Comparison of ENCODE assay signal across 8 cellular contexts in genomic region chr5:179060116-179061008, GRCh38. TPM values are rescaled to one million over a fixed set of nuclear protein-coding genes. Genes with fewer than 3 reads are reported as not detected.
DNase-seq lines count a peak whose midpoint lies in the region; TF ChIP-seq lines count a peak whose summit lies in the region.

ZNF354C (plus strand) TSS chr5:179060373; CDS start chr5:179062069, 1,696 bp downstream.

- DNase-seq in NCI-H345 (lab: John Stamatoyannopoulos, UW) (peak; percentile 33), NCI-H345 treated with DMSO at 0.1 percent for 48 hours (lab: John Stamatoyannopoulos, UW; ENCODE audit: unreplicated experiment) (no peak), NCI-H2029 treated with DMSO at 0.1 percent for 48 hours (lab: John Stamatoyannopoulos, UW) (peak; percentile 45), lower leg skin (ENCODE audit: low spot score in 2 of 2) (peak; percentile 78 to 96), NCI-H1048 (lab: John Stamatoyannopoulos, UW) (no peak)
- peak; percentile 75 to 77 for DNase-seq in activated CD8-positive, alpha-beta memory T cell treated with anti-CD3 and anti-CD28 coated beads for 4 hours (ENCODE audit: low read depth in 2 of 2)
- peak; percentile 86 to 88 for DNase-seq in stimulated activated CD4-positive, alpha-beta T cell treated with anti-CD3 and anti-CD28 coated beads, Interleukin-2, amount 100 ng/mL, for 24 hours

- peaks cover 4% of the 10 kb centered on the region for H3K36me3 ChIP-seq in ectodermal cell (ENCODE audit: control insufficient read depth, insufficient read depth, low read length)

- H3K4me1 ChIP-seq in ectodermal cell (ENCODE audit: control insufficient read depth, insufficient read depth, low read length): no peaks in the 10 kb centered on the region

- peaks cover 7% of the 10 kb centered on the region for H3K9me3 ChIP-seq in ectodermal cell (ENCODE audit: control insufficient read depth, low read length)

- TF ChIP-seq POLR2A in lower leg skin (IDR thresholded peaks at IDR 0.05): no peak

- WGBS in ectodermal cell, 2 experiments: 38 to 39% methylated on average over 81 of the region's 81 CpGs
- 6 to 7% methylated on average over 62 to 75 of the region's 81 CpGs for WGBS in lower leg skin, 2 donors

- TF ChIP-seq CTCF in lower leg skin (IDR thresholded peaks at IDR 0.05): no peak

- H3K27me3 ChIP-seq in ectodermal cell (ENCODE audit: control insufficient read depth, insufficient read depth, low read length, poor library complexity, severe bottlenecking): no peaks in the 10 kb centered on the region

- H3K4me3 ChIP-seq in ectodermal cell (ENCODE audit: insufficient read depth, low read depth, low read length): peak within 1 kb of the TSS; percentile 51
- peak within 1 kb of the TSS; percentile 72 for H3K4me3 ChIP-seq in lower leg skin (ENCODE audit: low read depth, poor library complexity, severe bottlenecking)

- H3K27ac ChIP-seq in ectodermal cell (ENCODE audit: insufficient read depth, low read depth, low read length, poor library complexity, severe bottlenecking): no peak within 1 kb of the TSS

- intact Hi-C loops in lower leg skin (cut with DNase I; ENCODE audit: low total_unique reads): no loop called here

RNA-seq across cellular contexts. Expression of gene ZNF354C, which starts in this region (rescaled TPM):
- polyA plus RNA-seq in ectodermal cell (2013, experiment 1 of 4): 9.4 TPM
- 10.9 TPM for polyA plus RNA-seq in ectodermal cell (2013, experiment 2 of 4)
- 8.4 TPM for polyA plus RNA-seq in ectodermal cell (2013, experiment 3 of 4)
- 8.8 TPM for polyA plus RNA-seq in ectodermal cell (2013, experiment 4 of 4)
- 1 to 10 TPM; 1.3 to 3.4 (median 2.0) TPM for total RNA-seq in lower leg skin

Comparison
In these comparisons a context has a peak if more than half of its experiments do, and no peak if none do; other contexts are left out.
1. DNase-seq: peak in NCI-H345 (single experiment), NCI-H2029 treated with DMSO at 0.1 percent for 48 hours (single experiment), activated CD8-positive, alpha-beta memory T cell treated with anti-CD3 and anti-CD28 coated beads for 4 hours (2 of 2), lower leg skin (2 of 2) and stimulated activated CD4-positive, alpha-beta T cell treated with anti-CD3 and anti-CD28 coated beads, Interleukin-2, amount 100 ng/mL, for 24 hours (2 of 2); none in NCI-H345 treated with DMSO at 0.1 percent for 48 hours (single experiment) and NCI-H1048 (single experiment).